ENCODE assay signal across 8 cellular contexts in the genomic region with DNA sequence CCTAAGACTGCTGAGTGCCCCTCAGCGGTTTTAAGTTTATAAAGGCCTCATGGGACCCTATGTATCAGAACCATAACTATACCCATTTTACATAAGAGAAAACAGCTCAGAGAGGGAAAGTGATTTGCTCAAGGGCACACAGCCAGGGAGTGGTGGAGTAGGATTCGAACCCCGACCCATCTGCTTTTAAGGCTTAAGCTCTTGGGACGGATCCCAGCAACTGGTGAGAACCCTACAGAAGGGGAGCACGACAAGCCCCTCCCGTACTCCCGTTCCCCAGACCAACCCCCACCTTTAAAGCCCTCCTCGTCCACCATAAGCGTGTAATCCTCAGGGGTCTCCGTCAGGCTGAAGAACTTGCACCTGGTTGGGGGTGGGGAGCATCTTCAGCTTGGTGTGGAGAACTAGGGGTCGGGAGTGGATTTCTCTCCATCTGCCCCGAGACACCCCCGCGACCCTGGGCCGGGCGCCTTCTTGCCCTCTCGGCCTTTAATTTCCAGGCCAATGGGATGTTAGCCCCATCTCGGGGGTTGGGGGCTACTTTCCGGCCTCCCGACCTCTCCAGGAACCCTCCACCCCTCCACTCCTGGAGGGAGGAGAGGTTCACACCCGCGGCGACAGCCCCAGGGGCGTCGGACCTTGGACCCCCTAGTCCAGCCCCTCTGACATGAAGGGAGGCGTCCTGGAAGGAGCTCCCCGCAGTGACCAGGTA. TPM values are rescaled to one million over a fixed set of nuclear protein-coding genes. Genes with fewer than 3 reads are reported as not detected.
DNase-seq lines count a peak whose midpoint lies in the region; ATAC-seq, FAIRE-seq and TF ChIP-seq lines count a peak whose summit lies in the region.

No MANE protein-coding gene starts in this region.

- H3K4me3 ChIP-seq in CD8-positive, alpha-beta memory T cell (ENCODE audit: low read length), result peak overlapping the region; percentile 70
- H3K4me3 ChIP-seq in PC-9 (peak overlapping the region; percentile 87), endothelial cell of umbilical vein (replicated peaks in 1 of 3; ENCODE audit: insufficient read depth in 1 of 3, low read depth in 1 of 3, low read length in 3 of 3) (peak overlapping the region; percentile 54 to 84 (median 64)), osteoblast (ENCODE audit: insufficient read depth, low read length) (peak overlapping the region; percentile 90)

- intact Hi-C loops in PC-9 (cut with micrococcal nuclease; ENCODE audit: unreplicated experiment) (loop anchor here (1.0 to 2.0 kb wide), 4 partner anchors 39 to 196 kb away; partner anchors contain the start of genes CCDC157, RNF215 and SF3A1), endothelial cell of umbilical vein (cut with micrococcal nuclease) (loop anchor here (1.0 kb wide), 6 partner anchors 32 to 197 kb away; partner anchors contain the start of genes RNF215, SF3A1 and TBC1D10A)

- H3K27me3 ChIP-seq in CD8-positive, alpha-beta memory T cell (ENCODE audit: insufficient read depth, low read length, poor library complexity, severe bottlenecking), result no peaks in the 10 kb centered on the region
- H3K27me3 ChIP-seq in PC-9 (ENCODE audit: insufficient read depth, low read depth) (no peaks in the 10 kb centered on the region), endothelial cell of umbilical vein (ENCODE audit: control insufficient read depth in 2 of 2, insufficient read depth in 2 of 2, low read length in 2 of 2) (no peaks in the 10 kb centered on the region), osteoblast (ENCODE audit: insufficient read depth, low read length) (no peaks in the 10 kb centered on the region)

- BruUV-seq in PC-9 (replicated peaks; lab: Mats Ljungman, UMichigan) (TSS peak; percentile 30), endothelial cell of umbilical vein (replicated peaks; lab: Mats Ljungman, UMichigan) (no TSS peak)

- peak overlapping the region; percentile 37 to 96 (median 88) for H3K27ac Mint-ChIP-seq in CD8-positive, alpha-beta memory T cell

- POLR2A ChIA-PET in CD8-positive, alpha-beta memory T cell (lab: Charles Lee), result interaction anchor here (1.0 to 6.2 kb wide), 11 partner anchors 14 to 136 kb away, joined by 3 to 48 read pairs (median 9); partner anchors contain the start of genes CCDC157, RNF215, SF3A1 and TBC1D10A
- POLR2A ChIA-PET in PC-9 (lab: Charles Lee; ENCODE audit: unreplicated experiment) (interaction anchor here (0.5 to 1.0 kb wide), 7 partner anchors 14 to 662 kb away, joined by 3 to 15 read pairs (median 3); partner anchors contain the start of genes RNF215, TBC1D10A and ZMAT5), endothelial cell of umbilical vein (lab: Charles Lee) (interaction anchor here (0.9 to 2.1 kb wide), 7 partner anchors 11 to 136 kb away, joined by 4 to 7 read pairs (median 6); partner anchors contain the start of genes CCDC157, RNF215, SF3A1 and TBC1D10A)

- DNase-seq in CD8-positive, alpha-beta memory T cell, result no peak
- DNase-seq in PC-9 (no peak), endothelial cell of umbilical vein (ENCODE audit: low read depth, low spot score) (no peak), osteoblast (ENCODE audit: insufficient read length, low spot score, missing footprints) (peak; percentile 45), AML-193 (lab: John Stamatoyannopoulos, UW) (no peak)

- peaks cover 2 to 44% (median 5%) of the 10 kb centered on the region in 3 donors for H3K36me3 Mint-ChIP-seq in CD8-positive, alpha-beta memory T cell

- H3F3A ChIP-seq in PC-9 (ENCODE audit: insufficient read depth, low read depth), result peaks cover 40% of the 10 kb centered on the region

- H3K9me1 ChIP-seq in endothelial cell of umbilical vein (replicated peaks; ENCODE audit: control insufficient read depth, extremely low read depth, insufficient read depth, low read length), result no peaks in the 10 kb centered on the region

- TF ChIP-seq POLR2A in endothelial cell of umbilical vein (IDR thresholded peaks at IDR 0.05; ENCODE audit: low read depth, low read length), result no peak

- H3K4me1 Mint-ChIP-seq in CD8-positive, alpha-beta memory T cell, result peaks cover 23 to 43% (median 26%) of the 10 kb centered on the region in 3 donors

- H3K4me2 ChIP-seq in PC-9 (peak overlapping the region; percentile 94), endothelial cell of umbilical vein (ENCODE audit: insufficient read depth, low read length) (peak overlapping the region; percentile 64), osteoblast (ENCODE audit: insufficient read depth, low read length) (peak overlapping the region; percentile 84)

- no peaks in the 10 kb centered on the region for H3K9me3 ChIP-seq in CD8-positive, alpha-beta memory T cell (ENCODE audit: low read length)
- H3K9me3 ChIP-seq in PC-9 (ENCODE audit: insufficient read depth, low read depth) (no peaks in the 10 kb centered on the region), endothelial cell of umbilical vein (replicated peaks; ENCODE audit: control insufficient read depth, insufficient read depth, low read length) (no peaks in the 10 kb centered on the region), osteoblast (ENCODE audit: low read depth, low read length) (no peaks in the 10 kb centered on the region)

- no peaks in the 10 kb centered on the region for H3K79me2 ChIP-seq in PC-9 (ENCODE audit: low read depth)
- H3K79me2 ChIP-seq in endothelial cell of umbilical vein (ENCODE audit: control insufficient read depth, insufficient read depth, low read length), result no peaks in the 10 kb centered on the region
- H3K79me2 ChIP-seq in osteoblast (ENCODE audit: insufficient read depth, low read length), result no peaks in the 10 kb centered on the region

- H3K9me2 ChIP-seq in PC-9 (ENCODE audit: insufficient read depth), result no peaks in the 10 kb centered on the region

- no peaks in the 10 kb centered on the region for H3K9me3 Mint-ChIP-seq in CD8-positive, alpha-beta memory T cell

- ATAC-seq in GM21529 (IDR thresholded peaks at IDR 0.05; ENCODE audit: unreplicated experiment), result no peak
- ATAC-seq in GM18868 (IDR thresholded peaks at IDR 0.05; ENCODE audit: unreplicated experiment), result no peak
- no peak for ATAC-seq in HG03159 (IDR thresholded peaks at IDR 0.05; ENCODE audit: unreplicated experiment)

- H3K4me1 ChIP-seq in CD8-positive, alpha-beta memory T cell (ENCODE audit: insufficient read depth, low read length), result peaks cover 33% of the 10 kb centered on the region
- H3K4me1 ChIP-seq in PC-9 (replicated peaks; ENCODE audit: insufficient read depth), result peaks cover 32% of the 10 kb centered on the region
- peaks cover 28% of the 10 kb centered on the region for H3K4me1 ChIP-seq in endothelial cell of umbilical vein (ENCODE audit: control insufficient read depth, extremely low read depth, insufficient read depth, low read length)
- H3K4me1 ChIP-seq in osteoblast (ENCODE audit: insufficient read depth, low read length), result peaks cover 27% of the 10 kb centered on the region

- peak overlapping the region; percentile 45 for H3K9ac ChIP-seq in endothelial cell of umbilical vein (replicated peaks; ENCODE audit: extremely low read depth, insufficient read depth, low read length)

- H3K27ac ChIP-seq in CD8-positive, alpha-beta memory T cell (ENCODE audit: low read depth, low read length), result peak overlapping the region; percentile 7
- H3K27ac ChIP-seq in PC-9 (no peak overlapping the region), endothelial cell of umbilical vein (ENCODE audit: insufficient read depth, low read depth, low read length) (no peak overlapping the region), osteoblast (ENCODE audit: low read depth, low read length) (peak overlapping the region; percentile 48)

- TF ChIP-seq CTCF in PC-9 (conservative IDR thresholded peaks at IDR 0.05) (no peak), endothelial cell of umbilical vein (IDR thresholded peaks at IDR 0.05; ENCODE audit: extremely low read depth in 1 of 2, insufficient read depth in 1 of 2, low read depth in 1 of 2, low read length in 2 of 2) (no peak), osteoblast (IDR thresholded peaks at IDR 0.05; ENCODE audit: extremely low read depth, low read depth, low read length) (no peak)

- H4K20me1 ChIP-seq in PC-9 (ENCODE audit: insufficient read depth), result no peaks in the 10 kb centered on the region
- no peaks in the 10 kb centered on the region for H4K20me1 ChIP-seq in endothelial cell of umbilical vein (replicated peaks; ENCODE audit: control insufficient read depth, extremely low read depth, insufficient read depth, low read length)
- peaks cover 16% of the 10 kb centered on the region for H4K20me1 ChIP-seq in osteoblast (ENCODE audit: insufficient read depth, low read length)

- H3K27me3 Mint-ChIP-seq in CD8-positive, alpha-beta memory T cell, result peaks cover 0 to 1% of the 10 kb centered on the region in 2 donors

- no peak for FAIRE-seq in endothelial cell of umbilical vein (lab: Jason Lieb, UNC)

- H3K36me3 ChIP-seq in CD8-positive, alpha-beta memory T cell (ENCODE audit: insufficient read depth, low read length), result peaks cover 10% of the 10 kb centered on the region
- H3K36me3 ChIP-seq in PC-9 (ENCODE audit: low read depth), result no peaks in the 10 kb centered on the region
- H3K36me3 ChIP-seq in endothelial cell of umbilical vein (ENCODE audit: control insufficient read depth in 2 of 2, extremely low read depth in 1 of 2, insufficient read depth in 2 of 2, low read length in 2 of 2), result peaks cover 0 to 13% of the 10 kb centered on the region in 2 experiments
- peaks cover 16% of the 10 kb centered on the region for H3K36me3 ChIP-seq in osteoblast (ENCODE audit: insufficient read depth, low read length)

- H3K4me3 Mint-ChIP-seq in CD8-positive, alpha-beta memory T cell, result peak overlapping the region; percentile 87 to 95 (median 90)

- dilution Hi-C loops in endothelial cell of umbilical vein (cut with MboI; ENCODE audit: extremely low pct_ligation_motif_present, low sequenced_read_pairs), result no loop called here

- peak overlapping the region; percentile 84 for H2AFZ ChIP-seq in PC-9
- H2AFZ ChIP-seq in endothelial cell of umbilical vein (ENCODE audit: low read depth, low read length), result peak overlapping the region; percentile 68
- H2AFZ ChIP-seq in osteoblast (ENCODE audit: low read length), result peak overlapping the region; percentile 5

- CTCF ChIA-PET in CD8-positive, alpha-beta memory T cell (lab: Charles Lee), result interaction anchor here (0.7 to 9.0 kb wide), 46 partner anchors 8 to 196 kb away, joined by 3 to 246 read pairs (median 6); partner anchors contain the start of genes CCDC157, LIF, MTFP1 and OSM
- CTCF ChIA-PET in PC-9 (lab: Charles Lee) (interaction anchor here (0.5 to 2.6 kb wide), 27 partner anchors 10 to 274 kb away, joined by 3 to 31 read pairs (median 4); partner anchors contain the start of genes CCDC157, RNF215, SEC14L2 and SF3A1), endothelial cell of umbilical vein (lab: Charles Lee) (interaction anchor here (0.7 to 4.4 kb wide), 50 partner anchors 10 to 467 kb away, joined by 3 to 164 read pairs (median 6); partner anchors contain the start of genes CCDC157, MTFP1, RNF215 and SEC14L2)

RNA-seq across cellular contexts. Expression of gene CASTOR1, which starts 0.7 kb away (rescaled TPM):
- 1 to 10 TPM; 4.0 to 5.3 TPM for total RNA-seq in CD8-positive, alpha-beta memory T cell
- polyA plus RNA-seq in CD8-positive, alpha-beta memory T cell, result 17.8 TPM
- total RNA-seq in PC-9 (2021) (10.6 and 11.1 TPM in 2 replicates), endothelial cell of umbilical vein (7.2 and 8.1 TPM in 2 replicates), osteoblast (5.3 and 5.8 TPM in 2 replicates)
- polyA plus RNA-seq in endothelial cell of umbilical vein, result 26.8 and 33.0 TPM in 2 replicates
- polyA plus RNA-seq in endothelial cell of umbilical vein (2011; cell fraction: cytosol; rRNA removed), result 11.7 and 14.0 TPM in 2 replicates
- polyA plus RNA-seq in endothelial cell of umbilical vein (2011; cell fraction: nucleus; rRNA removed), result 16.7 and 23.9 TPM in 2 replicates
- 7.7 and 11.1 TPM in 2 replicates for polyA plus RNA-seq in endothelial cell of umbilical vein (2012)
- polyA minus RNA-seq in endothelial cell of umbilical vein, result 4.9 and 10.7 TPM in 2 replicates
- polyA minus RNA-seq in endothelial cell of umbilical vein (2011; cell fraction: cytosol; rRNA and poly(A)+ RNA removed), result 1.7 TPM
- 6.8 and 7.1 TPM in 2 replicates for polyA minus RNA-seq in endothelial cell of umbilical vein (2011; cell fraction: nucleus; rRNA and poly(A)+ RNA removed)

RNA-seq across cellular contexts. Expression of gene OSM, which starts 21.9 kb away (rescaled TPM):
- total RNA-seq in CD8-positive, alpha-beta memory T cell, result 10 to 100 TPM; 18.9 to 20.7 TPM
- polyA plus RNA-seq in CD8-positive, alpha-beta memory T cell, result 16.4 TPM
- total RNA-seq in PC-9 (2021) (not detected in 2 replicates), endothelial cell of umbilical vein (not detected in 2 replicates), osteoblast (not detected in 2 replicates)
- not detected in 2 replicates for polyA plus RNA-seq in endothelial cell of umbilical vein
- not detected in 2 replicates for polyA plus RNA-seq in endothelial cell of umbilical vein (2011; cell fraction: cytosol; rRNA removed)
- polyA plus RNA-seq in endothelial cell of umbilical vein (2011; cell fraction: nucleus; rRNA removed), result 0.07 TPM in 1 of 2 replicates, not detected in the other
- not detected in 2 replicates for polyA plus RNA-seq in endothelial cell of umbilical vein (2012)
- not detected in 2 replicates for polyA minus RNA-seq in endothelial cell of umbilical vein
- not detected for polyA minus RNA-seq in endothelial cell of umbilical vein (2011; cell fraction: cytosol; rRNA and poly(A)+ RNA removed)
- not detected in 2 replicates for polyA minus RNA-seq in endothelial cell of umbilical vein (2011; cell fraction: nucleus; rRNA and poly(A)+ RNA removed)

RNA-seq across cellular contexts. Expression of gene TBC1D10A, which starts 38.2 kb away (rescaled TPM):
- total RNA-seq in CD8-positive, alpha-beta memory T cell, result 10 to 100 TPM; 14.7 to 17.3 TPM
- polyA plus RNA-seq in CD8-positive, alpha-beta memory T cell, result 55.2 TPM
- total RNA-seq in PC-9 (2021), result 24.3 and 26.2 TPM in 2 replicates
- total RNA-seq in endothelial cell of umbilical vein, result 10.0 and 11.3 TPM in 2 replicates
- polyA plus RNA-seq in endothelial cell of umbilical vein, result 11.9 and 15.1 TPM in 2 replicates
- 6.8 and 9.8 TPM in 2 replicates for polyA plus RNA-seq in endothelial cell of umbilical vein (2011; cell fraction: cytosol; rRNA removed)
- 19.1 and 25.4 TPM in 2 replicates for polyA plus RNA-seq in endothelial cell of umbilical vein (2011; cell fraction: nucleus; rRNA removed)
- polyA plus RNA-seq in endothelial cell of umbilical vein (2012), result 5.7 and 9.5 TPM in 2 replicates
- polyA minus RNA-seq in endothelial cell of umbilical vein, result 10.0 and 14.8 TPM in 2 replicates
- 1.5 TPM for polyA minus RNA-seq in endothelial cell of umbilical vein (2011; cell fraction: cytosol; rRNA and poly(A)+ RNA removed)
- 6.8 and 8.2 TPM in 2 replicates for polyA minus RNA-seq in endothelial cell of umbilical vein (2011; cell fraction: nucleus; rRNA and poly(A)+ RNA removed)
- 30.6 and 32.9 TPM in 2 replicates for total RNA-seq in osteoblast

RNA-seq across cellular contexts. Expression of gene LIF, which starts 42.0 kb away (rescaled TPM):
- total RNA-seq in CD8-positive, alpha-beta memory T cell, result 10 to 100 TPM; 87.5 to 88.6 TPM
- not detected for polyA plus RNA-seq in CD8-positive, alpha-beta memory T cell
- 17.2 and 17.4 TPM in 2 replicates for total RNA-seq in PC-9 (2021)
- total RNA-seq in endothelial cell of umbilical vein, result 0.27 and 0.35 TPM in 2 replicates
- polyA plus RNA-seq in endothelial cell of umbilical vein, result 0.12 and 0.35 TPM in 2 replicates
- polyA plus RNA-seq in endothelial cell of umbilical vein (2011; cell fraction: cytosol; rRNA removed), result 0.06 and 0.16 TPM in 2 replicates
- polyA plus RNA-seq in endothelial cell of umbilical vein (2011; cell fraction: nucleus; rRNA removed), result 0.66 and 1.1 TPM in 2 replicates
- 0.56 and 0.87 TPM in 2 replicates for polyA plus RNA-seq in endothelial cell of umbilical vein (2012)
- polyA minus RNA-seq in endothelial cell of umbilical vein, result 0.19 TPM in 1 of 2 replicates, not detected in the other
- 1.1 TPM for polyA minus RNA-seq in endothelial cell of umbilical vein (2011; cell fraction: cytosol; rRNA and poly(A)+ RNA removed)
- polyA minus RNA-seq in endothelial cell of umbilical vein (2011; cell fraction: nucleus; rRNA and poly(A)+ RNA removed), result 0.24 and 1.2 TPM in 2 replicates
- total RNA-seq in osteoblast, result 3.2 and 3.3 TPM in 2 replicates

Comparison
In these comparisons a context has a peak if more than half of its experiments do, and no peak if none do; other contexts are left out.
1. H3K27ac ChIP-seq: peak in CD8-positive, alpha-beta memory T cell (single experiment) and osteoblast (single experiment); none in PC-9 (single experiment) and endothelial cell of umbilical vein (single experiment).
2. H2AFZ ChIP-seq: peak in every context shown above with its lines; median percentile 84 in PC-9; 68 in endothelial cell of umbilical vein; 5 in osteoblast.
3. RNA of gene OSM, which starts 21.9 kb away (total RNA-seq): 18.9 to 20.7 TPM in CD8-positive, alpha-beta memory T cell; not detected in PC-9, not detected in endothelial cell of umbilical vein and not detected in osteoblast; every median in the first group is over 10 times any median in the second.
4. Peak in every context shown above with its lines, with median percentiles within 50 percentile points of each other: H3K4me3 ChIP-seq and H3K4me2 ChIP-seq.